23 cellular contexts compared by ENCODE assay signal in genomic region chr21:41711416-41712023, GRCh38. TPM values are rescaled to one million over a fixed set of nuclear protein-coding genes. Genes with fewer than 3 reads are reported as not detected.
DNase-seq lines count a peak whose midpoint lies in the region; ATAC-seq and TF ChIP-seq lines count a peak whose summit lies in the region.
"Had no signal": no experiment of that assay in that cellular context is flagged by ENCODE, and none has a peak within 500 bp of the region (broad histone marks: within the 10 kb centered on the region; RNA-seq: fewer than 3 reads in every experiment).

No MANE protein-coding gene starts in this region.

- no peak for TF ChIP-seq CTCF in GM23338 (conservative IDR thresholded peaks at IDR 0.05; ENCODE audit: low read depth in 2 of 2)
- TF ChIP-seq CTCF in neutrophil (IDR thresholded peaks at IDR 0.05), result no peak

- no peaks in the 10 kb centered on the region for H4K20me1 ChIP-seq in GM23338 (replicated peaks; ENCODE audit: insufficient read depth)

- peaks cover 50% of the 10 kb centered on the region for H3K4me1 Mint-ChIP-seq in GM23338
- H3K4me1 Mint-ChIP-seq: activated naive CD4-positive, alpha-beta T cell treated with anti-CD3 and anti-CD28 coated beads, Interleukin-2, amount 10 ng/mL, durations not matched to agents 7 days and 5 days; central memory CD8-positive, alpha-beta T cell had no signal

- peaks cover 12% of the 10 kb centered on the region for H3K27me3 Mint-ChIP-seq in GM23338 (ENCODE audit: insufficient read depth, low read depth, poor library complexity)

- H3K27ac ChIP-seq in GM23338 (ENCODE audit: low read depth) (no peak overlapping the region), neutrophil (peak overlapping the region; percentile 81)

- peak overlapping the region; percentile 70 for H3K4me3 Mint-ChIP-seq in GM23338
- H3K4me3 Mint-ChIP-seq: activated CD4-positive, alpha-beta memory T cell treated with anti-CD3 and anti-CD28 coated beads for 36 hours; activated naive CD4-positive, alpha-beta T cell treated with anti-CD3 and anti-CD28 coated beads, Interleukin-2, amount 10 ng/mL, durations not matched to agents 7 days and 5 days; central memory CD8-positive, alpha-beta T cell; natural killer cell treated with Interleukin-12 subunit alpha and Interleukin-12 subunit beta and Interleukin-15 and Interleukin-18, amount 100 ng/mL, for 72 hours had no signal

- no peaks in the 10 kb centered on the region for H3K9me3 ChIP-seq in iPS-15b (ENCODE audit: control insufficient read depth, insufficient read depth, low read length)
- H3K9me3 ChIP-seq in neutrophil, result no peaks in the 10 kb centered on the region

- H3K79me2 ChIP-seq in GM23338 (replicated peaks; ENCODE audit: insufficient read depth), result no peaks in the 10 kb centered on the region

- H2AFZ ChIP-seq in GM23338, result peak overlapping the region; percentile 93

- H3K4me1 ChIP-seq in GM23338 (ENCODE audit: insufficient read depth) (peaks cover 11% of the 10 kb centered on the region), iPS-15b (ENCODE audit: control insufficient read depth, insufficient read depth, low read length) (peaks cover 3% of the 10 kb centered on the region), neutrophil (ENCODE audit: control insufficient read depth in 1 of 2, insufficient read depth in 1 of 2, low read depth in 1 of 2, low read length in 1 of 2) (peaks cover 14 to 25% of the 10 kb centered on the region in 2 experiments)

- H3K9me3 Mint-ChIP-seq in GM23338, result no peaks in the 10 kb centered on the region; the same call in 1 of the 3 replicates
- H3K9me3 Mint-ChIP-seq: activated naive CD4-positive, alpha-beta T cell treated with anti-CD3 and anti-CD28 coated beads, Interleukin-2, amount 10 ng/mL, durations not matched to agents 7 days and 5 days; natural killer cell treated with Interleukin-12 subunit alpha and Interleukin-12 subunit beta and Interleukin-15 and Interleukin-18, amount 100 ng/mL, for 72 hours had no signal

- H3K27me3 ChIP-seq in GM23338 (ENCODE audit: insufficient read depth) (peaks cover 4% of the 10 kb centered on the region; the same call in 1 of the 2 replicates), iPS-15b (ENCODE audit: control insufficient read depth, insufficient read depth, low read length) (peaks cover 8% of the 10 kb centered on the region), neutrophil (peaks cover 77% of the 10 kb centered on the region)

- DNase-seq in GM23338 (ENCODE audit: low spot score) (no peak), SK-MEL-5 (ENCODE audit: low read depth, low spot score) (peak; percentile 99), NCI-H146 treated with DMSO at 0.1 percent for 48 hours (lab: John Stamatoyannopoulos, UW; ENCODE audit: unreplicated experiment) (no peak), middle frontal gyrus (ENCODE audit: extremely low spot score, low spot score) (no peak), NCI-H82 (lab: John Stamatoyannopoulos, UW) (no peak)
- DNase-seq: activated CD4-positive, alpha-beta memory T cell treated with anti-CD3 and anti-CD28 coated beads for 36 hours; activated naive CD4-positive, alpha-beta T cell treated with anti-CD3 and anti-CD28 coated beads, Interleukin-2, amount 10 ng/mL, durations not matched to agents 7 days and 5 days; activated T-cell treated with anti-CD3 and anti-CD28 coated beads, Interleukin-2, amount 50 U/mL, for 1 hour; anterior cingulate cortex; DMS53; Kasumi-1; NCI-H1105 treated with DMSO at 0.1 percent for 48 hours; NCI-H2107; NCI-H510A treated with DMSO at 0.1 percent for 48 hours; SHP77 treated with DMSO at 0.1 percent for 48 hours; stimulated activated CD8-positive, alpha-beta memory T cell treated with anti-CD3 and anti-CD28 coated beads, Interleukin-4, amount 100 ng/mL, for 48 hours had no signal

- H3K9me2 ChIP-seq in GM23338 (ENCODE audit: insufficient read depth), result no peaks in the 10 kb centered on the region

- H3K27ac Mint-ChIP-seq in GM23338, result no peak overlapping the region
- H3K27ac Mint-ChIP-seq: activated CD4-positive, alpha-beta memory T cell treated with anti-CD3 and anti-CD28 coated beads for 36 hours; activated naive CD4-positive, alpha-beta T cell treated with anti-CD3 and anti-CD28 coated beads, Interleukin-2, amount 10 ng/mL, durations not matched to agents 7 days and 5 days; natural killer cell treated with Interleukin-12 subunit alpha and Interleukin-12 subunit beta and Interleukin-15 and Interleukin-18, amount 100 ng/mL, for 72 hours had no signal

- ATAC-seq in GM23338 (peak; percentile 19), HG03025 (IDR thresholded peaks at IDR 0.05; ENCODE audit: low FRiP score, unreplicated experiment) (no peak)
- ATAC-seq: natural killer cell treated with Interleukin-12 subunit alpha and Interleukin-12 subunit beta and Interleukin-15 and Interleukin-18, amount 100 ng/mL, for 72 hours had no signal

- H3F3A ChIP-seq in GM23338 (replicated peaks; ENCODE audit: low read depth), result no peaks in the 10 kb centered on the region

- H3K4me2 ChIP-seq in GM23338, result peak overlapping the region; percentile 82

- in situ Hi-C loops in SK-MEL-5 (cut with HindIII; ENCODE audit: low pct_unique_long_range_greater_than_20kb, low sequenced_read_pairs), result no loop called here

- no peak overlapping the region for H3K9ac ChIP-seq in iPS-15b (ENCODE audit: low read depth, low read length)

- peak overlapping the region; percentile 65 for H3K4me3 ChIP-seq in GM23338
- peak overlapping the region; percentile 45 for H3K4me3 ChIP-seq in iPS-15b (ENCODE audit: low read depth, low read length)
- H3K4me3 ChIP-seq in neutrophil (ENCODE audit: low read depth in 1 of 2, low read length in 1 of 2), result no peak overlapping the region

- H3K36me3 Mint-ChIP-seq in GM23338 (ENCODE audit: low read depth), result no peaks in the 10 kb centered on the region; the same call in 2 of the 3 replicates
- H3K36me3 Mint-ChIP-seq: activated naive CD4-positive, alpha-beta T cell treated with anti-CD3 and anti-CD28 coated beads, Interleukin-2, amount 10 ng/mL, durations not matched to agents 7 days and 5 days had no signal

- H3K36me3 ChIP-seq in GM23338 (ENCODE audit: insufficient read depth), result no peaks in the 10 kb centered on the region
- no peaks in the 10 kb centered on the region for H3K36me3 ChIP-seq in iPS-15b (ENCODE audit: control insufficient read depth, insufficient read depth, low read length)
- no peaks in the 10 kb centered on the region for H3K36me3 ChIP-seq in neutrophil

RNA-seq across cellular contexts. Expression of gene RIPK4, which starts 55.3 kb away (rescaled TPM):
- total RNA-seq in GM23338 (2014; rRNA removed; shearing (Covaris generic)), result 9.2 and 9.9 TPM in 2 replicates
- 2.5 and 2.7 TPM in 2 replicates for polyA plus RNA-seq in GM23338 (2016; fragmentation: Nextera tagmentation; extraction: Ambion mirVana)
- total RNA-seq in SK-MEL-5 (2014; rRNA removed; shearing (Covaris generic)), result 22.8 and 25.8 TPM in 2 replicates
- polyA plus RNA-seq in SK-MEL-5 (2015; cell fraction: cytosol; rRNA removed), result 38.3 and 43.9 TPM in 2 replicates
- polyA plus RNA-seq in SK-MEL-5 (2015; cell fraction: nucleus; rRNA removed), result 66.5 and 93.6 TPM in 2 replicates
- total RNA-seq: pulmonary artery endothelial cell; T-helper 2 cell treated with Interferon-gamma antibody and Interleukin-4, amounts not matched to agents 100 ng/mL and 5 ng/mL, for 36 hours had no signal

Comparison
In these comparisons a context has a peak if more than half of its experiments do, and no peak if none do; other contexts are left out.
1. H3K4me3 ChIP-seq: peak in GM23338 (single experiment) and iPS-15b (single experiment); none in neutrophil (0 of 2).